Comparison of ENCODE assay signal across 8 cellular contexts in genomic region chr5:110738812-110739651, GRCh38. TPM values are rescaled to one million over a fixed set of nuclear protein-coding genes. Genes with fewer than 3 reads are reported as not detected.
DNase-seq lines count a peak whose midpoint lies in the region; ATAC-seq and TF ChIP-seq lines count a peak whose summit lies in the region.

SLC25A46 (plus strand) TSS chr5:110739007; CDS start chr5:110739120, 113 bp downstream.

- H3K27me3 Mint-ChIP-seq in activated T-helper 17 cell treated with anti-CD3 and anti-CD28 coated beads, Interleukin-2, amount 50 U/mL, for 72 hours: peaks cover 6% of the 10 kb centered on the region
- peaks cover 0 to 11% (median 3%) of the 10 kb centered on the region in 5 donors for H3K27me3 Mint-ChIP-seq in naive thymus-derived CD8-positive, alpha-beta T cell

- peak within 1 kb of the TSS; percentile 83 for H3K4me3 Mint-ChIP-seq in activated T-helper 17 cell treated with anti-CD3 and anti-CD28 coated beads, Interleukin-2, amount 50 U/mL, for 72 hours
- peak within 1 kb of the TSS; percentile 91 to 100 (median 97) for H3K4me3 Mint-ChIP-seq in naive thymus-derived CD8-positive, alpha-beta T cell

- no peaks in the 10 kb centered on the region for H3K9me3 Mint-ChIP-seq in activated T-helper 17 cell treated with anti-CD3 and anti-CD28 coated beads, Interleukin-2, amount 50 U/mL, for 72 hours
- no peaks in the 10 kb centered on the region for H3K9me3 Mint-ChIP-seq in naive thymus-derived CD8-positive, alpha-beta T cell

- peaks cover 25% of the 10 kb centered on the region for H3K36me3 ChIP-seq in KOPT-K1 (ENCODE audit: insufficient read depth, low read length)

- H3K27ac Mint-ChIP-seq in activated T-helper 17 cell treated with anti-CD3 and anti-CD28 coated beads, Interleukin-2, amount 50 U/mL, for 72 hours: peak within 1 kb of the TSS; percentile 89
- peak within 1 kb of the TSS; percentile 88 to 100 (median 98) for H3K27ac Mint-ChIP-seq in naive thymus-derived CD8-positive, alpha-beta T cell

- H3K9me3 ChIP-seq in KOPT-K1 (ENCODE audit: insufficient read depth, low read length, poor library complexity, severe bottlenecking): no peaks in the 10 kb centered on the region

- DNase-seq in DMS79 treated with DMSO at 0.1 percent for 48 hours (lab: John Stamatoyannopoulos, UW) (peak; percentile 73), RPMI8226 (peak; percentile 95), fibroblast of mammary gland (ENCODE audit: low read depth) (peak; percentile 86)
- DNase-seq in naive thymus-derived CD8-positive, alpha-beta T cell: peak; percentile 76 to 95 (median 89)
- DNase-seq in stimulated activated naive CD4-positive, alpha-beta T cell treated with Interleukin-2 at 50 U/mL for 16 hours (lab: John Stamatoyannopoulos, UW): peak; percentile 86

- H3K4me3 ChIP-seq in fibroblast of mammary gland (ENCODE audit: control insufficient read depth, low read depth, low read length): peak within 1 kb of the TSS; percentile 78

- peaks cover 14% of the 10 kb centered on the region for H3K4me1 Mint-ChIP-seq in activated T-helper 17 cell treated with anti-CD3 and anti-CD28 coated beads, Interleukin-2, amount 50 U/mL, for 72 hours
- peaks cover 8 to 38% (median 33%) of the 10 kb centered on the region in 4 donors for H3K4me1 Mint-ChIP-seq in naive thymus-derived CD8-positive, alpha-beta T cell

- POLR2A ChIA-PET in naive thymus-derived CD8-positive, alpha-beta T cell (lab: Charles Lee): interaction anchor here (1.4 to 2.5 kb wide), 6 partner anchors 9 to 1329 kb away, joined by 3 to 14 read pairs (median 6); partner anchors contain the start of genes MAN2A1, PJA2, TMEM232 and WDR36

- no peak for TF ChIP-seq CTCF in fibroblast of mammary gland (conservative IDR thresholded peaks at IDR 0.05; ENCODE audit: control insufficient read depth, insufficient read depth, low read depth, low read length)

- ATAC-seq in GM21786 (IDR thresholded peaks at IDR 0.05; ENCODE audit: unreplicated experiment): peak; percentile 96
- ATAC-seq in activated T-helper 17 cell treated with anti-CD3 and anti-CD28 coated beads, Interleukin-2, amount 50 U/mL, for 72 hours (replicated peaks): peak; percentile 97
- peak; percentile 82 to 85 for ATAC-seq in naive thymus-derived CD8-positive, alpha-beta T cell

- H3K27ac ChIP-seq in KOPT-K1 (ENCODE audit: low read depth, low read length, poor library complexity, severe bottlenecking): peak within 1 kb of the TSS; percentile 92

- H3K36me3 Mint-ChIP-seq in activated T-helper 17 cell treated with anti-CD3 and anti-CD28 coated beads, Interleukin-2, amount 50 U/mL, for 72 hours (ENCODE audit: low read depth): peaks cover 19% of the 10 kb centered on the region
- peaks cover 0 to 4% (median 0%) of the 10 kb centered on the region in 3 donors for H3K36me3 Mint-ChIP-seq in naive thymus-derived CD8-positive, alpha-beta T cell

RNA-seq across cellular contexts. Expression of gene SLC25A46, which starts in this region (rescaled TPM):
- 10 to 100 TPM; 31.3 to 53.1 TPM for total RNA-seq in activated T-helper 17 cell treated with anti-CD3 and anti-CD28 coated beads, Interleukin-2, amount 50 U/mL, for 72 hours
- total RNA-seq in naive thymus-derived CD8-positive, alpha-beta T cell: 10 to 100 TPM; 43.6 to 43.7 TPM
- 10 to 100 TPM; 33.0 to 36.1 (median 34.5) TPM for polyA plus RNA-seq in naive thymus-derived CD8-positive, alpha-beta T cell

Comparison
In these comparisons a context has a peak if more than half of its experiments do, and no peak if none do; other contexts are left out.
1. Peak in every context shown above with its lines: DNase-seq, ATAC-seq, H3K4me3 ChIP-seq and H3K27ac ChIP-seq.